In genomic region chr20:52037370-52037769, GRCh38 we compare ENCODE assay signal across 28 cellular contexts.
A peak's percentile ranks its signal among the peaks of the same experiment; 100 is the strongest.
DNase-seq lines count a peak whose midpoint lies in the region; ATAC-seq, FAIRE-seq and TF ChIP-seq lines count a peak whose summit lies in the region.
"Had no signal": no experiment of that assay in that cellular context is flagged by ENCODE, and none has a peak within 500 bp of the region (broad histone marks: within the 10 kb centered on the region; RNA-seq: fewer than 3 reads in every experiment).

No MANE protein-coding gene starts in this region.

- H3K27ac Mint-ChIP-seq in WTC11: no peak overlapping the region
- no peak overlapping the region for H3K27ac Mint-ChIP-seq in activated naive CD4-positive, alpha-beta T cell treated with anti-CD3 and anti-CD28 coated beads for 36 hours
- H3K27ac Mint-ChIP-seq: B cell; CD4-positive, alpha-beta memory T cell; CD4-positive, CD25-positive, alpha-beta regulatory T cell; CD8-positive, alpha-beta memory T cell had no signal

- no peak for DNase-seq in HepG2 (ENCODE audit: low spot score)
- DNase-seq in right lobe of liver: no peak
- no peak for DNase-seq in WTC11 (ENCODE audit: low spot score)
- peak; percentile 23 for DNase-seq in left kidney (ENCODE audit: low read depth, low spot score)
- DNase-seq in urothelium cell line (ENCODE audit: low spot score): no peak
- DNase-seq in ecto neural progenitor cell (ENCODE audit: low spot score): no peak
- no peak for DNase-seq in activated naive CD4-positive, alpha-beta T cell treated with anti-CD3 and anti-CD28 coated beads for 36 hours
- DNase-seq in psoas muscle: no peak
- DNase-seq: AML-193; CD4-positive, alpha-beta memory T cell; CD4-positive, CD25-positive, alpha-beta regulatory T cell; CD8-positive, alpha-beta memory T cell; COR-L47; DMS 273 treated with DMSO at 0.1 percent for 48 hours; DMS153; DMS53; DMS79; DND-41; EL; GDM1 had no signal

- intact Hi-C loops in HepG2 (cut with micrococcal nuclease; ENCODE audit: unreplicated experiment): no loop called here
- intact Hi-C loops in right lobe of liver (cut with DNase I): no loop called here
- intact Hi-C loops in activated naive CD4-positive, alpha-beta T cell treated with anti-CD3 and anti-CD28 coated beads for 36 hours (cut with micrococcal nuclease): no loop called here
- intact Hi-C loops in psoas muscle (cut with DNase I): no loop called here

- no peak overlapping the region for H3K4me3 Mint-ChIP-seq in WTC11
- no peak overlapping the region for H3K4me3 Mint-ChIP-seq in activated naive CD4-positive, alpha-beta T cell treated with anti-CD3 and anti-CD28 coated beads for 36 hours
- H3K4me3 Mint-ChIP-seq: B cell; CD4-positive, alpha-beta memory T cell; CD4-positive, CD25-positive, alpha-beta regulatory T cell; CD8-positive, alpha-beta memory T cell had no signal

- BruUV-seq in HepG2 (replicated peaks; lab: Mats Ljungman, UMichigan): no TSS peak

- no peaks in the 10 kb centered on the region for H3K79me2 ChIP-seq in HepG2 (ENCODE audit: insufficient read depth, low read length)

- no peaks in the 10 kb centered on the region for H3K9me3 Mint-ChIP-seq in WTC11
- no peaks in the 10 kb centered on the region for H3K9me3 Mint-ChIP-seq in activated naive CD4-positive, alpha-beta T cell treated with anti-CD3 and anti-CD28 coated beads for 36 hours
- H3K9me3 Mint-ChIP-seq: CD4-positive, alpha-beta memory T cell; CD8-positive, alpha-beta memory T cell had no signal

- H3K27ac ChIP-seq in HepG2 (ENCODE audit: extremely low read length, insufficient read depth, low read length): no peak overlapping the region
- H3K27ac ChIP-seq in right lobe of liver: no peak overlapping the region
- no peak overlapping the region for H3K27ac ChIP-seq in psoas muscle
- H3K27ac ChIP-seq: 22Rv1; A549; BLaER1 treated with 17β-estradiol and CSF1 and Interleukin-3, amounts not matched to agents 10 nM and 100 nM; C4-2B had no signal

- H3K27me3 ChIP-seq in HepG2 (ENCODE audit: control insufficient read depth in 1 of 2, insufficient read depth in 2 of 2, low read length in 2 of 2) (no peaks in the 10 kb centered on the region), right lobe of liver (no peaks in the 10 kb centered on the region), psoas muscle (ENCODE audit: insufficient read depth in 3 of 3, low read length in 2 of 3) (no peaks in the 10 kb centered on the region)
- H3K27me3 ChIP-seq: BLaER1 treated with 17β-estradiol and CSF1 and Interleukin-3, amounts not matched to agents 10 nM and 100 nM had no signal

- H3K27me3 Mint-ChIP-seq in WTC11 (ENCODE audit: low read depth): no peaks in the 10 kb centered on the region
- no peaks in the 10 kb centered on the region for H3K27me3 Mint-ChIP-seq in activated naive CD4-positive, alpha-beta T cell treated with anti-CD3 and anti-CD28 coated beads for 36 hours (ENCODE audit: low read depth)
- H3K27me3 Mint-ChIP-seq: B cell; CD4-positive, alpha-beta memory T cell; CD8-positive, alpha-beta memory T cell had no signal

- H3K36me3 ChIP-seq in HepG2 (replicated peaks in 1 of 2; ENCODE audit: control insufficient read depth in 1 of 2, insufficient read depth in 2 of 2, low read length in 2 of 2) (no peaks in the 10 kb centered on the region), right lobe of liver (no peaks in the 10 kb centered on the region), psoas muscle (ENCODE audit: insufficient read depth in 1 of 2, low read depth in 1 of 2) (no peaks in the 10 kb centered on the region)
- H3K36me3 ChIP-seq: BLaER1 treated with 17β-estradiol and CSF1 and Interleukin-3, amounts not matched to agents 10 nM and 100 nM had no signal

- H3K9me3 ChIP-seq in HepG2 (ENCODE audit: low read length): no peaks in the 10 kb centered on the region
- no peaks in the 10 kb centered on the region for H3K9me3 ChIP-seq in right lobe of liver
- no peaks in the 10 kb centered on the region for H3K9me3 ChIP-seq in psoas muscle
- H3K9me3 ChIP-seq: A549 had no signal

- H4K20me1 ChIP-seq in HepG2 (ENCODE audit: insufficient read depth, low read length): no peaks in the 10 kb centered on the region
- H4K20me1 ChIP-seq: BLaER1 treated with 17β-estradiol and CSF1 and Interleukin-3, amounts not matched to agents 10 nM and 100 nM had no signal

- WGBS in HepG2 (ENCODE audit: low lambda C conversion rate): 68% methylated on average over 5 of the region's 5 CpGs
- 91% methylated on average over 5 of the region's 5 CpGs for WGBS in right lobe of liver (ENCODE audit: insufficient coverage, low coverage, low lambda C conversion rate, missing lambda C conversion rate)
- WGBS in psoas muscle, 3 donors: 83 to 92% (median 86%) methylated on average over 5 of the region's 5 CpGs

- TF ChIP-seq POLR2A in HepG2 (IDR thresholded peaks at IDR 0.05; ENCODE audit: insufficient read depth in 1 of 2, low read depth in 2 of 2, low read length in 2 of 2): no peak
- no peak for TF ChIP-seq POLR2A in right lobe of liver (IDR thresholded peaks at IDR 0.05)

- no peak for TF ChIP-seq RAD21 in HepG2 (CRISPR knock-in tag; IDR thresholded peaks at IDR 0.05)

- FAIRE-seq in HepG2 (lab: Jason Lieb, UNC) (no peak), urothelium cell line (lab: Jason Lieb, UNC) (peak; percentile 75)
- FAIRE-seq: A549, GM12878, GM12892, GM18507 had no signal

- CTCF ChIA-PET in HepG2 (lab: Yijun Ruan, JAX; ENCODE audit: low intra/inter-chr PET ratio, low total read pairs): no interaction called here
- CTCF ChIA-PET in WTC11 (lab: Charles Lee): interaction anchor here (0.9 kb wide), 1 partner anchor 237 kb away, joined by 4 read pairs; no protein-coding TSS in a partner anchor
- CTCF ChIA-PET in activated naive CD4-positive, alpha-beta T cell treated with anti-CD3 and anti-CD28 coated beads for 36 hours (lab: Charles Lee): interaction anchor here (0.9 kb wide), 1 partner anchor 68 kb away, joined by 6 read pairs; no protein-coding TSS in a partner anchor

- no peaks in the 10 kb centered on the region for H3K36me3 Mint-ChIP-seq in WTC11
- no peaks in the 10 kb centered on the region for H3K36me3 Mint-ChIP-seq in activated naive CD4-positive, alpha-beta T cell treated with anti-CD3 and anti-CD28 coated beads for 36 hours (ENCODE audit: low read depth)
- H3K36me3 Mint-ChIP-seq: CD4-positive, alpha-beta memory T cell; CD4-positive, CD25-positive, alpha-beta regulatory T cell; CD8-positive, alpha-beta memory T cell had no signal

- H2AFZ ChIP-seq in HepG2 (ENCODE audit: low read length): no peak overlapping the region

- no peak overlapping the region for H3K4me3 ChIP-seq in HepG2 (replicated peaks in 1 of 3; ENCODE audit: insufficient read depth in 1 of 3, low read depth in 2 of 3, low read length in 3 of 3)
- no peak overlapping the region for H3K4me3 ChIP-seq in right lobe of liver
- H3K4me3 ChIP-seq in psoas muscle: no peak overlapping the region
- H3K4me3 ChIP-seq: A549; BLaER1 treated with 17β-estradiol and CSF1 and Interleukin-3, amounts not matched to agents 10 nM and 100 nM; GM12878 had no signal

- POLR2A ChIA-PET in HepG2 (lab: Yijun Ruan, JAX): no interaction called here
- POLR2A ChIA-PET in WTC11 (lab: Charles Lee): no interaction called here

- ATAC-seq in HepG2 (no peak), right lobe of liver (no peak), WTC11 (no peak), psoas muscle (no peak)
- ATAC-seq: A549, GM12878 had no signal

- H3K9ac ChIP-seq in HepG2 (ENCODE audit: insufficient read depth, low read depth, low read length): no peak overlapping the region
- H3K9ac ChIP-seq: BLaER1 treated with 17β-estradiol and CSF1 and Interleukin-3, amounts not matched to agents 10 nM and 100 nM had no signal

- TF ChIP-seq CTCF in HepG2 (CRISPR knock-in tag; IDR thresholded peaks at IDR 0.05) (no peak), right lobe of liver (IDR thresholded peaks at IDR 0.05) (no peak), WTC11 (IDR thresholded peaks at IDR 0.05) (no peak), psoas muscle (IDR thresholded peaks at IDR 0.05) (no peak)

- H3K4me1 ChIP-seq in HepG2 (ENCODE audit: insufficient read depth, low read length): peaks cover 32% of the 10 kb centered on the region
- no peaks in the 10 kb centered on the region for H3K4me1 ChIP-seq in right lobe of liver
- H3K4me1 ChIP-seq in psoas muscle: no peaks in the 10 kb centered on the region
- H3K4me1 ChIP-seq: A549 had no signal

- TF ChIP-seq EP300 in HepG2 (IDR thresholded peaks at IDR 0.05; ENCODE audit: low read depth in 2 of 2, low read length in 2 of 2): no peak
- TF ChIP-seq EP300 in HepG2 (CRISPR knock-in tag; IDR thresholded peaks at IDR 0.05; ENCODE audit: borderline replicate concordance): no peak

- in situ Hi-C loops in HepG2 (cut with HindIII; ENCODE audit: extremely low pct_ligation_motif_present, low pct_unique_long_range_greater_than_20kb): no loop called here

- no peak overlapping the region for H3K4me2 ChIP-seq in HepG2 (ENCODE audit: low read depth, low read length)
- H3K4me2 ChIP-seq: A549; BLaER1 treated with 17β-estradiol and CSF1 and Interleukin-3, amounts not matched to agents 10 nM and 100 nM had no signal

- H3K4me1 Mint-ChIP-seq in WTC11: peaks cover 14% of the 10 kb centered on the region
- H3K4me1 Mint-ChIP-seq in activated naive CD4-positive, alpha-beta T cell treated with anti-CD3 and anti-CD28 coated beads for 36 hours (ENCODE audit: low read depth): no peaks in the 10 kb centered on the region
- H3K4me1 Mint-ChIP-seq: B cell; CD4-positive, alpha-beta memory T cell; CD4-positive, CD25-positive, alpha-beta regulatory T cell had no signal

TF ChIP-seq in HepG2, 621 proteins besides CTCF, POLR2A, EP300 and RAD21:
- TF ChIP-seq ARNT (IDR thresholded peaks at IDR 0.05): no peak
- peak; percentile 68 for TF ChIP-seq ZNF121 (CRISPR knock-in tag; IDR thresholded peaks at IDR 0.05)
TF ChIP-seq in HepG2: peak in this region for 1.

TF ChIP-seq in WTC11, 78 proteins besides CTCF, POLR2A, EP300 and RAD21 (continues in another document):
- no peak for TF ChIP-seq NFATC4 (CRISPR knock-in tag; IDR thresholded peaks at IDR 0.05)
- no peak for TF ChIP-seq HMGXB4 (CRISPR knock-in tag; IDR thresholded peaks at IDR 0.05)
- TF ChIP-seq ZNF121 (CRISPR knock-in tag; IDR thresholded peaks at IDR 0.05): peak; percentile 18; the same call in 1 of the 2 replicates

Comparison
In these comparisons a context has a peak if more than half of its experiments do, and no peak if none do; other contexts are left out.
1. Of the 50 proteins assayed by ChIP-seq in both HepG2 and WTC11: peak only in HepG2: none; only in WTC11: none; in both: ZNF121; in neither: 49.